ENCODE assay signal across 9 cellular contexts in the genomic region with DNA sequence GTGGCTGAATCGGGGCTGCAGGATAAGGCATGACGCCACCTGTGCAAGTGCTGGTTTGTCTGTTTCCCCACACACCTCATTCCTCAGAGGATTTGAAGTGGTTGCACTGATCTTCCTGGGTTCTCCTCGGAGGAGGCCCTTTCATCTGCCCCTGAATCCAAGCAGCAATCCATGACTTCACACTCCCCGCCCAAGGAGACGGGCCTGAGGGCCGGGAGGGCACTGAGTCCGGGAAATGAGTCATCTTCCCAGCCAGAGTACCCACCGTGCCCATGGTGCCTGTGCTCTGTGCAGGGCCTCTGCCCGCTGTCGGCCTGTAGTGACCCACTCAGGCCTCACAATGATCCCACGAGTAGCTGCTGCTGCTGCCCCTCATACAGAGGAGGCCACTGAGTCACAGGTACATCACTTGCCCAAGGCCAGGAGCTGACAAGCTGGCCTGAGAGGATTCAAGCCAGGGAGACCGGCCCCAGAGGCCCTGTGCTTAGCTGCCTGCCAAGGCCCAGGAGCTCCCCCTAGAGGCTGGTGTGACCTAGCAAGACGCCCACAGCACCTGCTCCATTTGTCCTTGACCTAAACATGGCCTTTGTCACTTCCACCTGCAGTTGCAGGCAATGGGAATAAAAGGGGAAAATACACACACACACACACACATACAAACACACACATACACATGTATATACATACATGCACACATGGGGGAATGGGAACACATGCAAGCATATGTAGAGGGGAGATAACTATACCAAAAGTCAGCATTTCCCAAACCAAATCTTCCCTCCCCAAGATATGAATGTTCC.
DNase-seq lines count a peak whose midpoint lies in the region.
"Had no signal": no experiment of that assay in that cellular context is flagged by ENCODE, and none has a peak within 500 bp of the region (broad histone marks: within the 10 kb centered on the region; RNA-seq: fewer than 3 reads in every experiment).

No MANE protein-coding gene starts in this region.

- intact Hi-C loops in activated CD4-positive, alpha-beta memory T cell treated with anti-CD3 and anti-CD28 coated beads for 36 hours (cut with micrococcal nuclease) = no loop called here
- intact Hi-C loops in head of caudate nucleus (cut with DNase I) = no loop called here

- in situ Hi-C loops in KBM-7 (cut with MboI; ENCODE audit: low pct_unique_long_range_greater_than_20kb, low sequenced_read_pairs) = no loop called here

- POLR2A ChIA-PET in activated CD4-positive, alpha-beta memory T cell treated with anti-CD3 and anti-CD28 coated beads for 36 hours (lab: Charles Lee) = no interaction called here

- no peak overlapping the region for H3K4me3 Mint-ChIP-seq in activated CD4-positive, alpha-beta memory T cell treated with anti-CD3 and anti-CD28 coated beads for 36 hours
- H3K4me3 Mint-ChIP-seq: activated naive CD4-positive, alpha-beta T cell treated with anti-CD3 and anti-CD28 coated beads, Interleukin-2, amount 50 U/mL, for 24 hours had no signal

- H3K36me3 Mint-ChIP-seq in activated CD4-positive, alpha-beta memory T cell treated with anti-CD3 and anti-CD28 coated beads for 36 hours = no peaks in the 10 kb centered on the region

- H3K4me1 Mint-ChIP-seq in activated CD4-positive, alpha-beta memory T cell treated with anti-CD3 and anti-CD28 coated beads for 36 hours (ENCODE audit: low read depth) = no peaks in the 10 kb centered on the region
- H3K4me1 Mint-ChIP-seq: activated naive CD4-positive, alpha-beta T cell treated with anti-CD3 and anti-CD28 coated beads, Interleukin-2, amount 50 U/mL, for 24 hours had no signal

- no peak overlapping the region for H3K27ac Mint-ChIP-seq in activated CD4-positive, alpha-beta memory T cell treated with anti-CD3 and anti-CD28 coated beads for 36 hours
- H3K27ac Mint-ChIP-seq: activated naive CD4-positive, alpha-beta T cell treated with anti-CD3 and anti-CD28 coated beads, Interleukin-2, amount 50 U/mL, for 24 hours had no signal

- peak; percentile 12 for DNase-seq in NCI-H345 (lab: John Stamatoyannopoulos, UW)
- no peak for DNase-seq in NCI-H345 treated with DMSO at 0.1 percent for 48 hours (lab: John Stamatoyannopoulos, UW; ENCODE audit: unreplicated experiment)
- peak; percentile 51 for DNase-seq in KBM-7
- peak; percentile 54 for DNase-seq in activated CD4-positive, alpha-beta memory T cell treated with anti-CD3 and anti-CD28 coated beads for 36 hours
- DNase-seq in head of caudate nucleus = peak in 24 of 42 donors; percentile 13 to 67 (median 31)
- peak; percentile 73 for DNase-seq in stimulated activated CD4-positive, alpha-beta T cell treated with anti-CD3 and anti-CD28 coated beads, Interleukin-15, amount 100 ng/mL, for 24 hours
- no peak for DNase-seq in AG08395 (ENCODE audit: low spot score)
- DNase-seq in activated gamma-delta T cell (lab: John Stamatoyannopoulos, UW) = no peak

- peaks cover 30% of the 10 kb centered on the region for H3K9me3 Mint-ChIP-seq in activated CD4-positive, alpha-beta memory T cell treated with anti-CD3 and anti-CD28 coated beads for 36 hours

- CTCF ChIA-PET in activated CD4-positive, alpha-beta memory T cell treated with anti-CD3 and anti-CD28 coated beads for 36 hours (lab: Charles Lee) = interaction anchor here (1.1 to 1.3 kb wide), 2 partner anchors 14 to 17 kb away, joined by 3 to 7 read pairs; no protein-coding TSS in a partner anchor

- H3K27me3 Mint-ChIP-seq in activated CD4-positive, alpha-beta memory T cell treated with anti-CD3 and anti-CD28 coated beads for 36 hours = peaks cover 1% of the 10 kb centered on the region

Comparison
In these comparisons a context has a peak if more than half of its experiments do, and no peak if none do; other contexts are left out.
1. DNase-seq: peak in NCI-H345 (single experiment), KBM-7 (single experiment), activated CD4-positive, alpha-beta memory T cell treated with anti-CD3 and anti-CD28 coated beads for 36 hours (single experiment), head of caudate nucleus (24 of 42) and stimulated activated CD4-positive, alpha-beta T cell treated with anti-CD3 and anti-CD28 coated beads, Interleukin-15, amount 100 ng/mL, for 24 hours (single experiment); none in NCI-H345 treated with DMSO at 0.1 percent for 48 hours (single experiment), AG08395 (single experiment) and activated gamma-delta T cell (single experiment).